Comparison of ENCODE assay signal across 12 cellular contexts in genomic region chr17:78532922-78533640, GRCh38. TPM values are rescaled to one million over a fixed set of nuclear protein-coding genes. Genes with fewer than 3 reads are reported as not detected.
DNase-seq lines count a peak whose midpoint lies in the region; ATAC-seq and TF ChIP-seq lines count a peak whose summit lies in the region.
"Had no signal": no experiment of that assay in that cellular context is flagged by ENCODE, and none has a peak within 500 bp of the region (broad histone marks: within the 10 kb centered on the region; RNA-seq: fewer than 3 reads in every experiment).

No MANE protein-coding gene starts in this region.

- no peak overlapping the region for H3K4me2 ChIP-seq in fibroblast of lung (ENCODE audit: extremely low read depth, insufficient read depth, low read length)

- H3K9me3 ChIP-seq in T-helper 17 cell (ENCODE audit: control insufficient read depth, low read length, poor library complexity, severe bottlenecking) (no peaks in the 10 kb centered on the region), fibroblast of lung (ENCODE audit: control insufficient read depth, insufficient read depth, low read depth, low read length) (no peaks in the 10 kb centered on the region)
- H3K9me3 ChIP-seq: BLaER1 treated with 17β-estradiol and CSF1 and Interleukin-3, amounts not matched to agents 10 nM and 100 nM; stomach had no signal

- peaks cover 11% of the 10 kb centered on the region for H3K27me3 ChIP-seq in fibroblast of lung (ENCODE audit: control insufficient read depth, insufficient read depth, low read length)
- H3K27me3 ChIP-seq: BLaER1 treated with 17β-estradiol and CSF1 and Interleukin-3, amounts not matched to agents 10 nM and 100 nM had no signal

- H3K36me3 Mint-ChIP-seq in activated naive CD8-positive, alpha-beta T cell treated with anti-CD3 and anti-CD28 coated beads, Interleukin-2, amount 50 U/mL, for 24 hours (ENCODE audit: low read depth), result no peaks in the 10 kb centered on the region
- H3K36me3 Mint-ChIP-seq in activated naive CD8-positive, alpha-beta T cell treated with anti-CD3 and anti-CD28 coated beads for 36 hours, result no peaks in the 10 kb centered on the region
- H3K36me3 Mint-ChIP-seq in T-helper 17 cell (ENCODE audit: low read depth), result no peaks in the 10 kb centered on the region

- no peaks in the 10 kb centered on the region for H3K36me3 ChIP-seq in fibroblast of lung (ENCODE audit: control insufficient read depth, insufficient read depth, low read length)
- H3K36me3 ChIP-seq: BLaER1 treated with 17β-estradiol and CSF1 and Interleukin-3, amounts not matched to agents 10 nM and 100 nM; stomach had no signal

- H3K27me3 Mint-ChIP-seq in activated naive CD8-positive, alpha-beta T cell treated with anti-CD3 and anti-CD28 coated beads, Interleukin-2, amount 50 U/mL, for 24 hours, result no peaks in the 10 kb centered on the region
- H3K27me3 Mint-ChIP-seq in activated naive CD8-positive, alpha-beta T cell treated with anti-CD3 and anti-CD28 coated beads for 36 hours, result no peaks in the 10 kb centered on the region
- no peaks in the 10 kb centered on the region for H3K27me3 Mint-ChIP-seq in T-helper 17 cell

- H3K27ac ChIP-seq in fibroblast of lung (ENCODE audit: insufficient read depth, low read length), result no peak overlapping the region
- H3K27ac ChIP-seq: BLaER1 treated with 17β-estradiol and CSF1 and Interleukin-3, amounts not matched to agents 10 nM and 100 nM; stomach; VCaP had no signal

- H3K9me3 Mint-ChIP-seq in activated naive CD8-positive, alpha-beta T cell treated with anti-CD3 and anti-CD28 coated beads, Interleukin-2, amount 50 U/mL, for 24 hours, result no peaks in the 10 kb centered on the region
- no peaks in the 10 kb centered on the region for H3K9me3 Mint-ChIP-seq in activated naive CD8-positive, alpha-beta T cell treated with anti-CD3 and anti-CD28 coated beads for 36 hours

- no peaks in the 10 kb centered on the region for H3K4me1 ChIP-seq in fibroblast of lung (ENCODE audit: control insufficient read depth, extremely low read depth, insufficient read depth, low read length)

- peaks cover 23% of the 10 kb centered on the region for H3K4me1 Mint-ChIP-seq in activated naive CD8-positive, alpha-beta T cell treated with anti-CD3 and anti-CD28 coated beads, Interleukin-2, amount 50 U/mL, for 24 hours
- peaks cover 18% of the 10 kb centered on the region for H3K4me1 Mint-ChIP-seq in activated naive CD8-positive, alpha-beta T cell treated with anti-CD3 and anti-CD28 coated beads for 36 hours
- peaks cover 41% of the 10 kb centered on the region for H3K4me1 Mint-ChIP-seq in T-helper 17 cell

- no peak overlapping the region for H3K4me3 Mint-ChIP-seq in activated naive CD8-positive, alpha-beta T cell treated with anti-CD3 and anti-CD28 coated beads, Interleukin-2, amount 50 U/mL, for 24 hours
- H3K4me3 Mint-ChIP-seq in activated naive CD8-positive, alpha-beta T cell treated with anti-CD3 and anti-CD28 coated beads for 36 hours, result no peak overlapping the region
- H3K4me3 Mint-ChIP-seq in T-helper 17 cell, result no peak overlapping the region

- no peak overlapping the region for H3K9ac ChIP-seq in fibroblast of lung (ENCODE audit: insufficient read depth, low read length)
- H3K9ac ChIP-seq: BLaER1 treated with 17β-estradiol and CSF1 and Interleukin-3, amounts not matched to agents 10 nM and 100 nM had no signal

- H4K20me1 ChIP-seq in fibroblast of lung (ENCODE audit: control insufficient read depth, extremely low read depth, insufficient read depth, low read length), result no peaks in the 10 kb centered on the region
- H4K20me1 ChIP-seq: BLaER1 treated with 17β-estradiol and CSF1 and Interleukin-3, amounts not matched to agents 10 nM and 100 nM had no signal

- H2AFZ ChIP-seq in fibroblast of lung (ENCODE audit: low read length), result no peak overlapping the region

- no peak overlapping the region for H3K4me3 ChIP-seq in fibroblast of lung (replicated peaks in 1 of 4; ENCODE audit: control extremely low read depth in 1 of 4, insufficient read depth in 1 of 4, low read depth in 3 of 4, low read length in 4 of 4)
- H3K4me3 ChIP-seq: BLaER1 treated with 17β-estradiol and CSF1 and Interleukin-3, amounts not matched to agents 10 nM and 100 nM; stomach had no signal

- no peak for TF ChIP-seq CTCF in fibroblast of lung (conservative IDR thresholded peaks at IDR 0.05 in 1 of 2, IDR thresholded peaks at IDR 0.05 in 1 of 2; ENCODE audit: low read depth in 1 of 2, low read length in 2 of 2)

- DNase-seq in activated naive CD8-positive, alpha-beta T cell treated with anti-CD3 and anti-CD28 coated beads, Interleukin-2, amount 50 U/mL, for 24 hours, result peak; percentile 18
- DNase-seq in activated naive CD8-positive, alpha-beta T cell treated with anti-CD3 and anti-CD28 coated beads for 36 hours, result no peak
- DNase-seq in T-helper 17 cell (no peak), fibroblast of lung (ENCODE audit: low read depth in 2 of 2) (peak; percentile 7 to 85), stromal cell of bone marrow (ENCODE audit: low read depth) (peak; percentile 39), hippocampal formation (lab: John Stamatoyannopoulos, UW) (no peak), NOMO-1 treated with dmso at 0.1 percent for 144 hours (lab: John Stamatoyannopoulos, UW; ENCODE audit: unreplicated experiment) (no peak)
- DNase-seq: stomach had no signal

- H3K79me2 ChIP-seq in fibroblast of lung (ENCODE audit: control insufficient read depth, insufficient read depth, low read length), result no peaks in the 10 kb centered on the region

- no peak overlapping the region for H3K27ac Mint-ChIP-seq in activated naive CD8-positive, alpha-beta T cell treated with anti-CD3 and anti-CD28 coated beads, Interleukin-2, amount 50 U/mL, for 24 hours
- no peak overlapping the region for H3K27ac Mint-ChIP-seq in activated naive CD8-positive, alpha-beta T cell treated with anti-CD3 and anti-CD28 coated beads for 36 hours
- peak overlapping the region; percentile 92 for H3K27ac Mint-ChIP-seq in T-helper 17 cell

- no peak for ATAC-seq in activated naive CD8-positive, alpha-beta T cell treated with anti-CD3 and anti-CD28 coated beads, Interleukin-2, amount 50 U/mL, for 24 hours
- peak; percentile 60 for ATAC-seq in T-helper 17 cell
- ATAC-seq in GM18520 (IDR thresholded peaks at IDR 0.05; ENCODE audit: unreplicated experiment), result no peak

RNA-seq across cellular contexts. Expression of gene DNAH17, which starts 44.1 kb away (rescaled TPM):
- under 1 TPM; 0.26 to 0.33 TPM for total RNA-seq in activated naive CD8-positive, alpha-beta T cell treated with anti-CD3 and anti-CD28 coated beads for 36 hours
- total RNA-seq in T-helper 17 cell, result under 1 TPM; 0.21 to 0.87 TPM
- total RNA-seq in fibroblast of lung, result not detected in 2 replicates
- not detected in 2 replicates for polyA plus RNA-seq in fibroblast of lung
- polyA plus RNA-seq in fibroblast of lung (2012), result 0.15 and 0.61 TPM in 2 replicates
- not detected in 2 replicates for polyA minus RNA-seq in fibroblast of lung (ENCODE audit: low replicate concordance)
- polyA plus RNA-seq: aorta had no signal

Comparison
In these comparisons a context has a peak if more than half of its experiments do, and no peak if none do; other contexts are left out.
1. DNase-seq: peak in activated naive CD8-positive, alpha-beta T cell treated with anti-CD3 and anti-CD28 coated beads, Interleukin-2, amount 50 U/mL, for 24 hours (single experiment), fibroblast of lung (2 of 2) and stromal cell of bone marrow (single experiment); none in activated naive CD8-positive, alpha-beta T cell treated with anti-CD3 and anti-CD28 coated beads for 36 hours (single experiment), T-helper 17 cell (0 of 3), hippocampal formation (0 of 2) and NOMO-1 treated with dmso at 0.1 percent for 144 hours (single experiment).